In the genomic region with DNA sequence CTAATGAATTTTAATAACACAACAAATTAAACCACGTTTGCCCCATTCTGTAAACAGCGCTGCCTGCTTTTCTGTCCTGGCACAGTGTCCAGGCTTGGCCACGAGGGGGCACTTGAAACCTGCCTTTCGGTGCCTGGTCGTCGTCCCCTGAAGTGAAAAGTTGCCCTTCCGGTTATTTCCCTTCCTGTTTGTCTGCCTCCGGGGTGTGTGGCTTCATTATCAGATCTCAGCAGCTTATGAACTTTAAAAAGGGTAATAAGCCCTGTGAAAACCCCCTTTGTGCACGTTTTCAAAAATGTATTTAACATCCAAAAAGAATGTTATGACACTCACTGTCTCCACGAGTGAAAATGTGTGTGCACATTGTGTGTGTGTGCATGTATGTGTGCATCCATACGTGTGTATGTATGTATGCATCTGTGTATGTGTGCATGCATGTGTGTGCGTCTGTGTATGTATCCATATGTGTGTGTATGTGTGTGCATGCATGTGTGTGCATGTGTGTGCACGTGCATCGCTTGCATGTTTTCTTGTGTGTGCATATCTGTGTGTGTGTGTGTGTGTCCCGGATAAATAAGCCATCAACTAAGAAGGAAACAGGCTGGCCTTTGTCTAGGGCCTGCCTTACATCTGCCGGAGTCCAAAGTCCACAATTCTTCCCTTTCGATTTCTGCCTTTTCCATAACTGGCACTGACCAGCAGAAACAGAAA, we compare ENCODE assay signal across 8 cellular contexts.
A peak's percentile ranks its signal among the peaks of the same experiment; 100 is the strongest.
DNase-seq lines count a peak whose midpoint lies in the region; ATAC-seq and TF ChIP-seq lines count a peak whose summit lies in the region.

No MANE protein-coding gene starts in this region.

- H2AFZ ChIP-seq in GM23338 = no peak overlapping the region

- H3K9me3 Mint-ChIP-seq in GM23338 (no peaks in the 10 kb centered on the region), osteocyte (ENCODE audit: unreplicated experiment) (no peaks in the 10 kb centered on the region)

- ATAC-seq in GM23338 = peak; percentile 87

- H3F3A ChIP-seq in GM23338 (replicated peaks; ENCODE audit: low read depth) = no peaks in the 10 kb centered on the region

- no peaks in the 10 kb centered on the region for H3K79me2 ChIP-seq in GM23338 (replicated peaks; ENCODE audit: insufficient read depth)

- H3K27ac ChIP-seq in GM23338 (ENCODE audit: low read depth) (no peak overlapping the region), testis (no peak overlapping the region)

- in situ Hi-C loops in SK-MEL-5 (cut with HindIII; ENCODE audit: low pct_unique_long_range_greater_than_20kb, low sequenced_read_pairs) = no loop called here

- H3K27ac Mint-ChIP-seq in GM23338 = no peak overlapping the region; the same call in 1 of the 2 replicates
- H3K27ac Mint-ChIP-seq in osteocyte (ENCODE audit: unreplicated experiment) = no peak overlapping the region

- no peak overlapping the region for H3K4me3 ChIP-seq in GM23338
- no peak overlapping the region for H3K4me3 ChIP-seq in testis

- H3K36me3 Mint-ChIP-seq in GM23338 (ENCODE audit: low read depth) (peaks cover 3% of the 10 kb centered on the region; the same call in 1 of the 3 replicates), osteocyte (ENCODE audit: unreplicated experiment) (no peaks in the 10 kb centered on the region)

- H3K36me3 ChIP-seq in GM23338 (ENCODE audit: insufficient read depth) = no peaks in the 10 kb centered on the region
- H3K36me3 ChIP-seq in testis (ENCODE audit: low read depth, missing control alignments) = no peaks in the 10 kb centered on the region

- no peak overlapping the region for H3K4me3 Mint-ChIP-seq in GM23338
- H3K4me3 Mint-ChIP-seq in osteocyte (ENCODE audit: unreplicated experiment) = no peak overlapping the region

- intact Hi-C loops in testis (cut with DNase I; ENCODE audit: low total_unique reads) = no loop called here

- H3K4me2 ChIP-seq in GM23338 = no peak overlapping the region

- no peaks in the 10 kb centered on the region for H4K20me1 ChIP-seq in GM23338 (replicated peaks; ENCODE audit: insufficient read depth)

- H3K9me3 ChIP-seq in testis = no peaks in the 10 kb centered on the region

- TF ChIP-seq POLR2A in testis (IDR thresholded peaks at IDR 0.05) = no peak

- TF ChIP-seq CTCF in GM23338 (conservative IDR thresholded peaks at IDR 0.05; ENCODE audit: low read depth in 2 of 2) (peak; percentile 96 to 97), osteocyte (IDR thresholded peaks at IDR 0.05) (peak; percentile 99), testis (IDR thresholded peaks at IDR 0.05) (peak; percentile 77 to 84 (median 80))

- H3K9me2 ChIP-seq in GM23338 (ENCODE audit: insufficient read depth) = no peaks in the 10 kb centered on the region

- H3K4me1 Mint-ChIP-seq in GM23338 (peaks cover 9% of the 10 kb centered on the region; the same call in 2 of the 3 replicates), osteocyte (ENCODE audit: unreplicated experiment) (peaks cover 8% of the 10 kb centered on the region)

- peak; percentile 75 for DNase-seq in ELR (ENCODE audit: low read depth)
- DNase-seq in GM23338 (ENCODE audit: low spot score) = peak; percentile 88
- DNase-seq in Kasumi-1 (lab: John Stamatoyannopoulos, UW) = peak; percentile 84 to 85
- DNase-seq in SK-MEL-5 (ENCODE audit: low read depth, low spot score) = peak; percentile 76
- DNase-seq in activated naive CD4-positive, alpha-beta T cell (lab: John Stamatoyannopoulos, UW) = peak; percentile 38 to 73 (median 64)
- DNase-seq in globus pallidus (ENCODE audit: low spot score) = peak; percentile 78
- DNase-seq in osteocyte (ENCODE audit: extremely low spot score, unreplicated experiment) = peak; percentile 90
- peak; percentile 81 for DNase-seq in testis

- H3K27me3 ChIP-seq in GM23338 (ENCODE audit: insufficient read depth) = no peaks in the 10 kb centered on the region
- H3K27me3 ChIP-seq in testis = no peaks in the 10 kb centered on the region

- no peaks in the 10 kb centered on the region for H3K4me1 ChIP-seq in GM23338 (ENCODE audit: insufficient read depth)
- H3K4me1 ChIP-seq in testis = no peaks in the 10 kb centered on the region

- WGBS in testis, 2 donors = 47 to 52% methylated on average over 17 of the region's 17 CpGs

- peaks cover 5% of the 10 kb centered on the region for H3K27me3 Mint-ChIP-seq in GM23338 (ENCODE audit: insufficient read depth, low read depth, poor library complexity)
- H3K27me3 Mint-ChIP-seq in osteocyte (ENCODE audit: unreplicated experiment) = peaks cover 17% of the 10 kb centered on the region

TF ChIP-seq in GM23338, 12 proteins besides CTCF, POLR2A, EP300 and RAD21 (continues in another document):
- TF ChIP-seq CREB1 (CRISPR knock-in tag; IDR thresholded peaks at IDR 0.05; ENCODE audit: low read depth) (no peak), EZH2phosphoT487 (IDR thresholded peaks at IDR 0.05; ENCODE audit: unreplicated experiment) (no peak), NANOG (IDR thresholded peaks at IDR 0.05; ENCODE audit: borderline replicate concordance) (no peak)
- TF ChIP-seq, protein P1, sequence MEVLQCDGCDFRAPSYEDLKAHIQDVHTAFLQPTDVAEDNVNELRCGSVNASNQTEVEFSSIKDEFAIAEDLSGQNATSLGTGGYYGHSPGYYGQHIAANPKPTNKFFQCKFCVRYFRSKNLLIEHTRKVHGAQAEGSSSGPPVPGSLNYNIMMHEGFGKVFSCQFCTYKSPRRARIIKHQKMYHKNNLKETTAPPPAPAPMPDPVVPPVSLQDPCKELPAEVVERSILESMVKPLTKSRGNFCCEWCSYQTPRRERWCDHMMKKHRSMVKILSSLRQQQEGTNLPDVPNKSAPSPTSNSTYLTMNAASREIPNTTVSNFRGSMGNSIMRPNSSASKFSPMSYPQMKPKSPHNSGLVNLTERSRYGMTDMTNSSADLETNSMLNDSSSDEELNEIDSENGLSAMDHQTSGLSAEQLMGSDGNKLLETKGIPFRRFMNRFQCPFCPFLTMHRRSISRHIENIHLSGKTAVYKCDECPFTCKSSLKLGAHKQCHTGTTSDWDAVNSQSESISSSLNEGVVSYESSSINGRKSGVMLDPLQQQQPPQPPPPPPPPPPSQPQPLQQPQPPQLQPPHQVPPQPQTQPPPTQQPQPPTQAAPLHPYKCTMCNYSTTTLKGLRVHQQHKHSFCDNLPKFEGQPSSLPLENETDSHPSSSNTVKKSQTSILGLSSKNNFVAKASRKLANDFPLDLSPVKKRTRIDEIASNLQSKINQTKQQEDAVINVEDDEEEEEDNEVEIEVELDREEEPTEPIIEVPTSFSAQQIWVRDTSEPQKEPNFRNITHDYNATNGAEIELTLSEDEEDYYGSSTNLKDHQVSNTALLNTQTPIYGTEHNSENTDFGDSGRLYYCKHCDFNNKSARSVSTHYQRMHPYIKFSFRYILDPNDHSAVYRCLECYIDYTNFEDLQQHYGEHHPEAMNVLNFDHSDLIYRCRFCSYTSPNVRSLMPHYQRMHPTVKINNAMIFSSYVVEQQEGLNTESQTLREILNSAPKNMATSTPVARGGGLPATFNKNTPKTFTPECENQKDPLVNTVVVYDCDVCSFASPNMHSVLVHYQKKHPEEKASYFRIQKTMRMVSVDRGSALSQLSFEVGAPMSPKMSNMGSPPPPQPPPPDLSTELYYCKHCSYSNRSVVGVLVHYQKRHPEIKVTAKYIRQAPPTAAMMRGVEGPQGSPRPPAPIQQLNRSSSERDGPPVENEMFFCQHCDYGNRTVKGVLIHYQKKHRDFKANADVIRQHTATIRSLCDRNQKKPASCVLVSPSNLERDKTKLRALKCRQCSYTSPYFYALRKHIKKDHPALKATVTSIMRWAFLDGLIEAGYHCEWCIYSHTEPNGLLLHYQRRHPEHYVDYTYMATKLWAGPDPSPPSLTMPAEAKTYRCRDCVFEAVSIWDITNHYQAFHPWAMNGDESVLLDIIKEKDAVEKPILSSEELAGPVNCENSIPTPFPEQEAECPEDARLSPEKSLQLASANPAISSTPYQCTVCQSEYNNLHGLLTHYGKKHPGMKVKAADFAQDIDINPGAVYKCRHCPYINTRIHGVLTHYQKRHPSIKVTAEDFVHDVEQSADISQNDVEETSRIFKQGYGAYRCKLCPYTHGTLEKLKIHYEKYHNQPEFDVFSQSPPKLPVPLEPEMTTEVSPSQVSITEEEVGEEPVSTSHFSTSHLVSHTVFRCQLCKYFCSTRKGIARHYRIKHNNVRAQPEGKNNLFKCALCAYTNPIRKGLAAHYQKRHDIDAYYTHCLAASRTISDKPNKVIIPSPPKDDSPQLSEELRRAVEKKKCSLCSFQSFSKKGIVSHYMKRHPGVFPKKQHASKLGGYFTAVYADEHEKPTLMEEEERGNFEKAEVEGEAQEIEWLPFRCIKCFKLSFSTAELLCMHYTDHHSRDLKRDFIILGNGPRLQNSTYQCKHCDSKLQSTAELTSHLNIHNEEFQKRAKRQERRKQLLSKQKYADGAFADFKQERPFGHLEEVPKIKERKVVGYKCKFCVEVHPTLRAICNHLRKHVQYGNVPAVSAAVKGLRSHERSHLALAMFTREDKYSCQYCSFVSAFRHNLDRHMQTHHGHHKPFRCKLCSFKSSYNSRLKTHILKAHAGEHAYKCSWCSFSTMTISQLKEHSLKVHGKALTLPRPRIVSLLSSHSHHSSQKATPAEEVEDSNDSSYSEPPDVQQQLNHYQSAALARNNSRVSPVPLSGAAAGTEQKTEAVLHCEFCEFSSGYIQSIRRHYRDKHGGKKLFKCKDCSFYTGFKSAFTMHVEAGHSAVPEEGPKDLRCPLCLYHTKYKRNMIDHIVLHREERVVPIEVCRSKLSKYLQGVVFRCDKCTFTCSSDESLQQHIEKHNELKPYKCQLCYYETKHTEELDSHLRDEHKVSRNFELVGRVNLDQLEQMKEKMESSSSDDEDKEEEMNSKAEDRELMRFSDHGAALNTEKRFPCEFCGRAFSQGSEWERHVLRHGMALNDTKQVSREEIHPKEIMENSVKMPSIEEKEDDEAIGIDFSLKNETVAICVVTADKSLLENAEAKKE (CRISPR knock-in tag; IDR thresholded peaks at IDR 0.05) = no peak
